In genomic region chr2:98810588-98810928, GRCh38 we compare ENCODE assay signal across 27 cellular contexts.
"Had no signal": no experiment of that assay in that cellular context is flagged by ENCODE, and none has a peak within 500 bp of the region (broad histone marks: within the 10 kb centered on the region; RNA-seq: fewer than 3 reads in every experiment).

No MANE protein-coding gene starts in this region.

- H3K4me3 Mint-ChIP-seq: dendritic cell treated with granulocyte-macrophage colony-stimulating factor and Interleukin-4, amounts not matched to agents 40 ng/mL and 50 ng/mL, for 4 days; immature natural killer cell; naive B cell; natural killer cell treated with Interleukin-12 subunit alpha and Interleukin-12 subunit beta and Interleukin-15 and Interleukin-18, amount 100 ng/mL, for 72 hours; neural progenitor cell; stimulated activated naive CD8-positive, alpha-beta T cell treated with anti-CD3 and anti-CD28 coated beads, Interleukin-15, amount 100 ng/mL, for 72 hours had no signal

- DNase-seq: colonic mucosa; effector CD8-positive, alpha-beta T cell; foreskin keratinocyte; heart right ventricle; hypothalamus; immature natural killer cell; left ventricle myocardium superior; lower lobe of right lung; naive B cell; stimulated activated CD4-positive, alpha-beta T cell treated with anti-CD3 and anti-CD28 coated beads, Interleukin-12 subunit alpha, Interleukin-12 subunit beta, amount 100 ng/mL, for 4 hours; stimulated activated CD4-positive, alpha-beta T cell treated with anti-CD3 and anti-CD28 coated beads, Interleukin-1b, Interleukin-23, amount 100 ng/mL, for 48 hours; stimulated activated CD4-positive, alpha-beta T cell treated with anti-CD3 and anti-CD28 coated beads, Interleukin-4, amount 100 ng/mL, for 1 hour; stimulated activated CD8-positive, alpha-beta memory T cell treated with anti-CD3 and anti-CD28 coated beads, Interleukin-4, amount 100 ng/mL, for 48 hours; stimulated activated naive CD4-positive, alpha-beta T cell; stimulated activated naive CD8-positive, alpha-beta T cell treated with anti-CD3 and anti-CD28 coated beads, Interleukin-15, amount 100 ng/mL, for 72 hours; transverse colon had no signal

- H3K27me3 Mint-ChIP-seq: stimulated activated naive CD8-positive, alpha-beta T cell treated with anti-CD3 and anti-CD28 coated beads, Interleukin-15, amount 100 ng/mL, for 72 hours had no signal

- H3K4me1 ChIP-seq: colonic mucosa, neural progenitor cell, vagina had no signal

- H3K9ac ChIP-seq: neural progenitor cell had no signal

- H3K27me3 ChIP-seq: colonic mucosa, heart right ventricle, right atrium auricular region, suprapubic skin, transverse colon, vagina had no signal

- H3K27ac Mint-ChIP-seq: dendritic cell treated with granulocyte-macrophage colony-stimulating factor and Interleukin-4, amounts not matched to agents 40 ng/mL and 50 ng/mL, for 4 days; naive B cell; natural killer cell treated with Interleukin-12 subunit alpha and Interleukin-12 subunit beta and Interleukin-15 and Interleukin-18, amount 100 ng/mL, for 72 hours; neural progenitor cell; stimulated activated naive CD8-positive, alpha-beta T cell treated with anti-CD3 and anti-CD28 coated beads, Interleukin-15, amount 100 ng/mL, for 72 hours had no signal

- ATAC-seq: foreskin keratinocyte; gastroesophageal sphincter; heart right ventricle; left ventricle myocardium superior; lower lobe of right lung; natural killer cell treated with Interleukin-12 subunit alpha and Interleukin-12 subunit beta and Interleukin-15 and Interleukin-18, amount 100 ng/mL, for 72 hours; sciatic nerve; stimulated activated naive CD8-positive, alpha-beta T cell treated with anti-CD3 and anti-CD28 coated beads, Interleukin-15, amount 100 ng/mL, for 72 hours had no signal

- H3K9me3 Mint-ChIP-seq: dendritic cell treated with granulocyte-macrophage colony-stimulating factor and Interleukin-4, amounts not matched to agents 40 ng/mL and 50 ng/mL, for 4 days; immature natural killer cell; natural killer cell treated with Interleukin-12 subunit alpha and Interleukin-12 subunit beta and Interleukin-15 and Interleukin-18, amount 100 ng/mL, for 72 hours; neural progenitor cell; stimulated activated naive CD8-positive, alpha-beta T cell treated with anti-CD3 and anti-CD28 coated beads, Interleukin-15, amount 100 ng/mL, for 72 hours had no signal

- H3K9me3 ChIP-seq: colonic mucosa, esophagus muscularis mucosa, gastroesophageal sphincter, heart right ventricle, lower lobe of right lung, prostate gland, right atrium auricular region, suprapubic skin, transverse colon, vagina had no signal

- H3K27ac ChIP-seq: colonic mucosa, esophagus muscularis mucosa, foreskin keratinocyte, gastroesophageal sphincter, heart right ventricle, lower lobe of right lung, neural progenitor cell, prostate gland, right atrium auricular region, suprapubic skin, vagina had no signal

- H3K36me3 ChIP-seq: colonic mucosa, esophagus muscularis mucosa, gastroesophageal sphincter, heart right ventricle, lower lobe of right lung, neural progenitor cell, prostate gland, right atrium auricular region, suprapubic skin, transverse colon, vagina had no signal

- H3K36me3 Mint-ChIP-seq: naive B cell; natural killer cell treated with Interleukin-12 subunit alpha and Interleukin-12 subunit beta and Interleukin-15 and Interleukin-18, amount 100 ng/mL, for 72 hours; neural progenitor cell had no signal

- H3K4me3 ChIP-seq: colonic mucosa, esophagus muscularis mucosa, gastroesophageal sphincter, heart right ventricle, lower lobe of right lung, neural progenitor cell, prostate gland, right atrium auricular region, smooth muscle cell, suprapubic skin, transverse colon, vagina had no signal

- H3K4me1 Mint-ChIP-seq: naive B cell had no signal

- H3K4me2 ChIP-seq: neural progenitor cell, smooth muscle cell had no signal
